ENCODE assay signal across 18 cellular contexts in genomic region chr7:17097668-17098297, GRCh38.
DNase-seq lines count a peak whose midpoint lies in the region; ATAC-seq and TF ChIP-seq lines count a peak whose summit lies in the region.
"Had no signal": no experiment of that assay in that cellular context is flagged by ENCODE, and none has a peak within 500 bp of the region (broad histone marks: within the 10 kb centered on the region; RNA-seq: fewer than 3 reads in every experiment).

No MANE protein-coding gene starts in this region.

- no peaks in the 10 kb centered on the region for H3K36me3 Mint-ChIP-seq in stimulated activated naive B cell treated with anti-CD40 and anti-IgM and Interleukin-4, amounts not matched to agents 10 μg/mL and 1 μg/mL and 100 μg/mL, for 72 hours
- H3K36me3 Mint-ChIP-seq in endothelial cell (ENCODE audit: low read depth, unreplicated experiment): no peaks in the 10 kb centered on the region

- peak; percentile 43 for ATAC-seq in GM18909 (IDR thresholded peaks at IDR 0.05; ENCODE audit: poor library complexity, unreplicated experiment)
- no peak for ATAC-seq in stimulated activated naive B cell treated with anti-CD40 and anti-IgM and Interleukin-4, amounts not matched to agents 10 μg/mL and 1 μg/mL and 100 μg/mL, for 72 hours (replicated peaks)
- ATAC-seq: K562 had no signal

- H3K36me3 ChIP-seq in KOPT-K1 (ENCODE audit: insufficient read depth, low read length): no peaks in the 10 kb centered on the region
- no peaks in the 10 kb centered on the region for H3K36me3 ChIP-seq in esophagus (ENCODE audit: control insufficient read depth in 2 of 2, insufficient read depth in 2 of 2, low read length in 1 of 2)

- WGBS in esophagus, 2 donors: 44 to 48% methylated on average over 7 of the region's 7 CpGs

- no peaks in the 10 kb centered on the region for H3K27me3 Mint-ChIP-seq in stimulated activated naive B cell treated with anti-CD40 and anti-IgM and Interleukin-4, amounts not matched to agents 10 μg/mL and 1 μg/mL and 100 μg/mL, for 72 hours
- H3K27me3 Mint-ChIP-seq in endothelial cell (ENCODE audit: unreplicated experiment): peaks cover 2% of the 10 kb centered on the region
- H3K27me3 Mint-ChIP-seq: activated T-cell treated with anti-CD3 and anti-CD28 coated beads, Interleukin-2, amount 50 U/mL, for 24 hours had no signal

- peak overlapping the region; percentile 7 for H3K27ac ChIP-seq in KOPT-K1 (ENCODE audit: low read depth, low read length, poor library complexity, severe bottlenecking)
- H3K27ac ChIP-seq in esophagus (ENCODE audit: low read depth in 2 of 2, low read length in 1 of 2): peak overlapping the region; percentile 65 to 71
- H3K27ac ChIP-seq in dorsolateral prefrontal cortex: no peak overlapping the region
- H3K27ac ChIP-seq: testis had no signal

- no peak overlapping the region for H3K27ac Mint-ChIP-seq in stimulated activated naive B cell treated with anti-CD40 and anti-IgM and Interleukin-4, amounts not matched to agents 10 μg/mL and 1 μg/mL and 100 μg/mL, for 72 hours
- no peak overlapping the region for H3K27ac Mint-ChIP-seq in endothelial cell (ENCODE audit: unreplicated experiment)
- H3K27ac Mint-ChIP-seq: activated CD4-positive, alpha-beta T cell treated with anti-CD3 and anti-CD28 coated beads, Interleukin-2, amount 10 ng/mL, durations not matched to agents 7 days and 5 days; activated T-cell treated with anti-CD3 and anti-CD28 coated beads, Interleukin-2, amount 50 U/mL, for 24 hours had no signal

- TF ChIP-seq CTCF in dorsolateral prefrontal cortex (IDR thresholded peaks at IDR 0.05 in 54 of 56, conservative IDR thresholded peaks at IDR 0.05 in 2 of 56; ENCODE audit: low read depth in 1 of 56, partially characterized antibody in 56 of 56) (no peak), endothelial cell (IDR thresholded peaks at IDR 0.05; ENCODE audit: unreplicated experiment) (no peak)

- H3K4me1 ChIP-seq in esophagus (ENCODE audit: control insufficient read depth in 2 of 2, insufficient read depth in 2 of 2, low read length in 1 of 2): peaks cover 0 to 4% of the 10 kb centered on the region in 2 donors
- H3K4me1 ChIP-seq: testis had no signal

- H3K4me1 Mint-ChIP-seq in stimulated activated naive B cell treated with anti-CD40 and anti-IgM and Interleukin-4, amounts not matched to agents 10 μg/mL and 1 μg/mL and 100 μg/mL, for 72 hours: peaks cover 11 to 13% of the 10 kb centered on the region in 2 donors
- H3K4me1 Mint-ChIP-seq in endothelial cell (ENCODE audit: unreplicated experiment): no peaks in the 10 kb centered on the region
- H3K4me1 Mint-ChIP-seq: activated CD4-positive, alpha-beta T cell treated with anti-CD3 and anti-CD28 coated beads, Interleukin-2, amount 10 ng/mL, durations not matched to agents 7 days and 5 days; neural crest cell had no signal

- peak overlapping the region; percentile 9 to 29 for H3K4me3 Mint-ChIP-seq in stimulated activated naive B cell treated with anti-CD40 and anti-IgM and Interleukin-4, amounts not matched to agents 10 μg/mL and 1 μg/mL and 100 μg/mL, for 72 hours
- H3K4me3 Mint-ChIP-seq in endothelial cell (ENCODE audit: unreplicated experiment): no peak overlapping the region
- H3K4me3 Mint-ChIP-seq: activated CD4-positive, alpha-beta T cell treated with anti-CD3 and anti-CD28 coated beads, Interleukin-2, amount 10 ng/mL, durations not matched to agents 7 days and 5 days; activated T-cell treated with anti-CD3 and anti-CD28 coated beads, Interleukin-2, amount 50 U/mL, for 24 hours; neural crest cell had no signal

- H3K4me3 ChIP-seq in esophagus (ENCODE audit: low read depth in 1 of 2, low read length in 2 of 2) (no peak overlapping the region), dorsolateral prefrontal cortex (no peak overlapping the region)
- H3K4me3 ChIP-seq: K562, testis had no signal

- intact Hi-C loops in dorsolateral prefrontal cortex (cut with DNase I): no loop called here

- peaks cover 15% of the 10 kb centered on the region for H3K9me3 ChIP-seq in KOPT-K1 (ENCODE audit: insufficient read depth, low read length, poor library complexity, severe bottlenecking)
- no peaks in the 10 kb centered on the region for H3K9me3 ChIP-seq in esophagus (ENCODE audit: control insufficient read depth in 2 of 2, insufficient read depth in 1 of 2, low read depth in 1 of 2, low read length in 1 of 2)
- H3K9me3 ChIP-seq: testis had no signal

- DNase-seq in stimulated activated naive B cell treated with anti-CD40 and anti-IgM and Interleukin-4, amounts not matched to agents 10 μg/mL and 1 μg/mL and 100 μg/mL, for 72 hours: no peak
- DNase-seq in dorsolateral prefrontal cortex (no peak), endothelial cell (ENCODE audit: low spot score) (no peak), anterior cingulate cortex (lab: John Stamatoyannopoulos, UW) (no peak)
- DNase-seq: activated CD4-positive, alpha-beta T cell treated with anti-CD3 and anti-CD28 coated beads, Interleukin-2, amount 10 ng/mL, durations not matched to agents 7 days and 5 days; activated T-cell treated with anti-CD3 and anti-CD28 coated beads, Interleukin-2, amount 50 U/mL, for 24 hours; C1 segment of cervical spinal cord; cerebellar nuclear complex; H7; NCI-H1105; NCI-H2171; SHP77 treated with DMSO at 0.1 percent for 48 hours; testis had no signal

- H3K27me3 ChIP-seq in esophagus (ENCODE audit: control insufficient read depth in 1 of 2, insufficient read depth in 2 of 2, low read length in 2 of 2) (no peaks in the 10 kb centered on the region), dorsolateral prefrontal cortex (no peaks in the 10 kb centered on the region)
- H3K27me3 ChIP-seq: testis had no signal

- H3K9me3 Mint-ChIP-seq in stimulated activated naive B cell treated with anti-CD40 and anti-IgM and Interleukin-4, amounts not matched to agents 10 μg/mL and 1 μg/mL and 100 μg/mL, for 72 hours: peaks cover 0 to 4% of the 10 kb centered on the region in 2 donors
- no peaks in the 10 kb centered on the region for H3K9me3 Mint-ChIP-seq in endothelial cell (ENCODE audit: unreplicated experiment)
- H3K9me3 Mint-ChIP-seq: activated T-cell treated with anti-CD3 and anti-CD28 coated beads, Interleukin-2, amount 50 U/mL, for 24 hours had no signal

Comparison
In these comparisons a context has a peak if more than half of its experiments do, and no peak if none do; other contexts are left out.
1. H3K27ac ChIP-seq: peak in KOPT-K1 (single experiment) and esophagus (2 of 2); none in dorsolateral prefrontal cortex (0 of 59).